Comparison of ENCODE assay signal across 38 cellular contexts in genomic region chr6:73225396-73225795, GRCh38. TPM values are rescaled to one million over a fixed set of nuclear protein-coding genes. Genes with fewer than 3 reads are reported as not detected.
"Had no signal": no experiment of that assay in that cellular context is flagged by ENCODE, and none has a peak within 500 bp of the region (broad histone marks: within the 10 kb centered on the region; RNA-seq: fewer than 3 reads in every experiment).

Gene KHDC1L (minus strand): TSS chr6:73225496. CDS start chr6:73225408, 88 bp downstream.

- ATAC-seq: activated CD8-positive, alpha-beta T cell treated with anti-CD3 and anti-CD28 coated beads for 36 hours; activated naive CD4-positive, alpha-beta T cell treated with anti-CD3 and anti-CD28 coated beads, Interleukin-2, amount 50 U/mL, for 72 hours; activated T-cell treated with anti-CD3 and anti-CD28 coated beads, Interleukin-2, amount 50 U/mL, for 4 hours; activated T-cell treated with anti-CD3 and anti-CD28 coated beads, Interleukin-2, amount 50 U/mL, for 72 hours; activated T-helper 17 cell treated with anti-CD3 and anti-CD28 coated beads, Interleukin-2, amount 50 U/mL, for 72 hours; body of pancreas had no signal

- H3K36me3 ChIP-seq: adrenal gland, brain microvascular endothelial cell, breast epithelium had no signal

- H3K27me3 Mint-ChIP-seq: activated CD4-positive, alpha-beta memory T cell treated with anti-CD3 and anti-CD28 coated beads for 36 hours; activated CD4-positive, alpha-beta T cell treated with anti-CD3 and anti-CD28 coated beads, Interleukin-2, amount 10 ng/mL, durations not matched to agents 7 days and 5 days; activated naive CD8-positive, alpha-beta T cell treated with anti-CD3 and anti-CD28 coated beads for 36 hours; activated T-helper 17 cell treated with anti-CD3 and anti-CD28 coated beads, Interleukin-2, amount 50 U/mL, for 72 hours had no signal

- H3K27ac ChIP-seq: adrenal gland, body of pancreas, brain microvascular endothelial cell, breast epithelium, VCaP had no signal

- H3K4me1 Mint-ChIP-seq: activated B cell treated with CpG ODN at 0.5 μM for 24 hours; activated CD4-positive, alpha-beta T cell treated with anti-CD3 and anti-CD28 coated beads, Interleukin-2, amount 10 ng/mL, durations not matched to agents 7 days and 5 days; activated naive CD8-positive, alpha-beta T cell treated with anti-CD3 and anti-CD28 coated beads for 36 hours had no signal

- H3K9me3 ChIP-seq: adrenal gland, body of pancreas, breast epithelium had no signal

- H3K36me3 Mint-ChIP-seq: activated CD4-positive, alpha-beta memory T cell treated with anti-CD3 and anti-CD28 coated beads for 36 hours; activated naive CD4-positive, alpha-beta T cell treated with anti-CD3 and anti-CD28 coated beads, Interleukin-2, amount 50 U/mL, for 72 hours; activated naive CD8-positive, alpha-beta T cell treated with anti-CD3 and anti-CD28 coated beads for 36 hours had no signal

- H3K4me1 ChIP-seq: adrenal gland, body of pancreas, breast epithelium had no signal

- FAIRE-seq: astrocyte, TTC549 had no signal

- H3K9me3 Mint-ChIP-seq: activated B cell treated with CpG ODN at 0.5 μM for 24 hours; activated CD4-positive, alpha-beta memory T cell treated with anti-CD3 and anti-CD28 coated beads for 36 hours; activated CD4-positive, alpha-beta T cell treated with anti-CD3 and anti-CD28 coated beads, Interleukin-2, amount 10 ng/mL, durations not matched to agents 7 days and 5 days; activated CD8-positive, alpha-beta T cell treated with anti-CD3 and anti-CD28 coated beads for 36 hours; activated naive CD4-positive, alpha-beta T cell treated with anti-CD3 and anti-CD28 coated beads for 36 hours; activated naive CD4-positive, alpha-beta T cell treated with anti-CD3 and anti-CD28 coated beads, Interleukin-2, amount 50 U/mL, for 72 hours; activated naive CD8-positive, alpha-beta T cell treated with anti-CD3 and anti-CD28 coated beads for 36 hours; activated T-cell treated with anti-CD3 and anti-CD28 coated beads, Interleukin-2, amount 50 U/mL, for 4 hours; activated T-cell treated with anti-CD3 and anti-CD28 coated beads, Interleukin-2, amount 50 U/mL, for 72 hours; activated T-helper 1 cell treated with anti-CD3 and anti-CD28 coated beads, Interleukin-12 subunit alpha, Interleukin-12 subunit beta, Interleukin-2, Interleukin-4 antibody, amounts not matched to agents 30 ng/mL and 10 ng/mL and 1 ng/mL, durations not matched to agents 14 hours and 24 hours and 36 hours; activated T-helper 17 cell treated with anti-CD3 and anti-CD28 coated beads, Interleukin-2, amount 50 U/mL, for 72 hours; T-helper 1 cell treated with Interleukin-12 subunit alpha and Interleukin-12 subunit beta and Interleukin-4 antibody, amounts not matched to agents 30 μg/mL and 1 μg/mL, for 36 hours; T-helper 2 cell treated with Interferon-gamma antibody and Interleukin-4, amounts not matched to agents 5 μg/mL and 100 μg/mL, for 36 hours had no signal

- H3K27ac Mint-ChIP-seq: activated B cell treated with CpG ODN at 0.5 μM for 24 hours; activated CD4-positive, alpha-beta memory T cell treated with anti-CD3 and anti-CD28 coated beads for 36 hours; activated CD4-positive, alpha-beta T cell treated with anti-CD3 and anti-CD28 coated beads, Interleukin-2, amount 10 ng/mL, durations not matched to agents 7 days and 5 days; activated CD8-positive, alpha-beta T cell treated with anti-CD3 and anti-CD28 coated beads for 36 hours; activated naive CD4-positive, alpha-beta T cell treated with anti-CD3 and anti-CD28 coated beads for 36 hours; activated naive CD4-positive, alpha-beta T cell treated with anti-CD3 and anti-CD28 coated beads, Interleukin-2, amount 50 U/mL, for 72 hours; activated naive CD8-positive, alpha-beta T cell treated with anti-CD3 and anti-CD28 coated beads for 36 hours; activated T-cell treated with anti-CD3 and anti-CD28 coated beads, Interleukin-2, amount 50 U/mL, for 72 hours; activated T-helper 1 cell treated with anti-CD3 and anti-CD28 coated beads, Interleukin-12 subunit alpha, Interleukin-12 subunit beta, Interleukin-2, Interleukin-4 antibody, amounts not matched to agents 30 ng/mL and 10 ng/mL and 1 ng/mL, durations not matched to agents 14 hours and 24 hours and 36 hours; activated T-helper 17 cell treated with anti-CD3 and anti-CD28 coated beads, Interleukin-2, amount 50 U/mL, for 72 hours; T-helper 1 cell treated with Interleukin-12 subunit alpha and Interleukin-12 subunit beta and Interleukin-4 antibody, amounts not matched to agents 30 μg/mL and 1 μg/mL, for 36 hours; T-helper 2 cell treated with Interferon-gamma antibody and Interleukin-4, amounts not matched to agents 5 μg/mL and 100 μg/mL, for 36 hours had no signal

- H3K27me3 ChIP-seq: adrenal gland, body of pancreas, brain microvascular endothelial cell, breast epithelium had no signal

- H3K4me3 Mint-ChIP-seq: activated B cell treated with CpG ODN at 0.5 μM for 24 hours; activated CD4-positive, alpha-beta memory T cell treated with anti-CD3 and anti-CD28 coated beads for 36 hours; activated CD4-positive, alpha-beta T cell treated with anti-CD3 and anti-CD28 coated beads, Interleukin-2, amount 10 ng/mL, durations not matched to agents 7 days and 5 days; activated CD8-positive, alpha-beta T cell treated with anti-CD3 and anti-CD28 coated beads for 36 hours; activated naive CD4-positive, alpha-beta T cell treated with anti-CD3 and anti-CD28 coated beads for 36 hours; activated naive CD8-positive, alpha-beta T cell treated with anti-CD3 and anti-CD28 coated beads for 36 hours; activated T-cell treated with anti-CD3 and anti-CD28 coated beads, Interleukin-2, amount 50 U/mL, for 4 hours; activated T-cell treated with anti-CD3 and anti-CD28 coated beads, Interleukin-2, amount 50 U/mL, for 72 hours; activated T-helper 1 cell treated with anti-CD3 and anti-CD28 coated beads, Interleukin-12 subunit alpha, Interleukin-12 subunit beta, Interleukin-2, Interleukin-4 antibody, amounts not matched to agents 30 ng/mL and 10 ng/mL and 1 ng/mL, durations not matched to agents 14 hours and 24 hours and 36 hours; activated T-helper 17 cell treated with anti-CD3 and anti-CD28 coated beads, Interleukin-2, amount 50 U/mL, for 72 hours; T-helper 1 cell treated with Interleukin-12 subunit alpha and Interleukin-12 subunit beta and Interleukin-4 antibody, amounts not matched to agents 30 μg/mL and 1 μg/mL, for 36 hours; T-helper 2 cell treated with Interferon-gamma antibody and Interleukin-4, amounts not matched to agents 5 μg/mL and 100 μg/mL, for 36 hours had no signal

- DNase-seq: activated B cell treated with CpG ODN at 0.5 μM for 24 hours; activated CD4-positive, alpha-beta memory T cell treated with anti-CD3 and anti-CD28 coated beads for 36 hours; activated CD4-positive, alpha-beta T cell treated with anti-CD3 and anti-CD28 coated beads for 48 hours; activated CD4-positive, alpha-beta T cell treated with anti-CD3 and anti-CD28 coated beads, Interleukin-2, amount 10 ng/mL, durations not matched to agents 7 days and 5 days; activated CD4-positive, alpha-beta T cell treated with anti-CD3 and anti-CD28 coated beads, Interleukin-2, amount 50 U/mL, for 4 hours; activated CD4-positive, CD25-positive, alpha-beta regulatory T cell treated with anti-CD3 and anti-CD28 coated beads, Interleukin-2, amount 50 U/mL, for 72 hours; activated CD8-positive, alpha-beta memory T cell treated with anti-CD3 and anti-CD28 coated beads, Interleukin-2, amount 50 U/mL, for 4 hours; activated CD8-positive, alpha-beta T cell treated with anti-CD3 and anti-CD28 coated beads for 36 hours; activated effector memory CD4-positive, alpha-beta T cell treated with anti-CD3 and anti-CD28 coated beads, Interleukin-2, amount 50 U/mL, for 16 hours; activated gamma-delta T cell treated with Interleukin-2 at 50 U/mL for 16 hours; activated naive CD4-positive, alpha-beta T cell; activated naive CD4-positive, alpha-beta T cell treated with anti-CD3 and anti-CD28 coated beads for 36 hours; activated naive CD4-positive, alpha-beta T cell treated with anti-CD3 and anti-CD28 coated beads, Interleukin-2, amount 50 U/mL, for 16 hours; activated naive CD8-positive, alpha-beta T cell treated with anti-CD3 and anti-CD28 coated beads for 36 hours; activated T-cell treated with anti-CD3 and anti-CD28 coated beads for 4 hours; activated T-cell treated with anti-CD3 and anti-CD28 coated beads, Interleukin-2, amount 50 U/mL, for 1 hour; activated T-cell treated with anti-CD3 and anti-CD28 coated beads, Interleukin-2, amount 50 U/mL, for 4 hours; activated T-cell treated with anti-CD3 and anti-CD28 coated beads, Interleukin-2, amount 50 U/mL, for 72 hours; adrenal gland; amniotic stem cell; aorta; body of pancreas; brain microvascular endothelial cell; central memory CD4-positive, alpha-beta T cell; T-helper 1 cell; T-helper 2 cell; T-helper 9 cell had no signal

- H3K4me3 ChIP-seq: adrenal gland, body of pancreas, breast epithelium had no signal

RNA-seq across cellular contexts. Expression of gene KHDC1L, which starts in this region (rescaled TPM):
- total RNA-seq: activated B cell treated with CpG ODN at 0.5 μM for 24 hours; activated CD4-positive, alpha-beta memory T cell treated with anti-CD3 and anti-CD28 coated beads for 36 hours; activated CD8-positive, alpha-beta T cell treated with anti-CD3 and anti-CD28 coated beads for 36 hours; activated naive CD4-positive, alpha-beta T cell treated with anti-CD3 and anti-CD28 coated beads for 36 hours; activated naive CD4-positive, alpha-beta T cell treated with anti-CD3 and anti-CD28 coated beads, Interleukin-2, amount 50 U/mL, for 72 hours; activated naive CD8-positive, alpha-beta T cell treated with anti-CD3 and anti-CD28 coated beads for 36 hours; activated T-cell treated with anti-CD3 and anti-CD28 coated beads, Interleukin-2, amount 50 U/mL, for 4 hours; activated T-cell treated with anti-CD3 and anti-CD28 coated beads, Interleukin-2, amount 50 U/mL, for 72 hours; activated T-helper 1 cell treated with anti-CD3 and anti-CD28 coated beads, Interleukin-12 subunit alpha, Interleukin-12 subunit beta, Interleukin-2, Interleukin-4 antibody, amounts not matched to agents 30 ng/mL and 10 ng/mL and 1 ng/mL, durations not matched to agents 14 hours and 24 hours and 36 hours; activated T-helper 17 cell treated with anti-CD3 and anti-CD28 coated beads, Interleukin-2, amount 50 U/mL, for 72 hours; adrenal gland; astrocyte; body of pancreas; breast epithelium; cardiac septum; cerebellum had no signal
- polyA plus RNA-seq: adrenal gland, aorta had no signal
